In the genomic region with DNA sequence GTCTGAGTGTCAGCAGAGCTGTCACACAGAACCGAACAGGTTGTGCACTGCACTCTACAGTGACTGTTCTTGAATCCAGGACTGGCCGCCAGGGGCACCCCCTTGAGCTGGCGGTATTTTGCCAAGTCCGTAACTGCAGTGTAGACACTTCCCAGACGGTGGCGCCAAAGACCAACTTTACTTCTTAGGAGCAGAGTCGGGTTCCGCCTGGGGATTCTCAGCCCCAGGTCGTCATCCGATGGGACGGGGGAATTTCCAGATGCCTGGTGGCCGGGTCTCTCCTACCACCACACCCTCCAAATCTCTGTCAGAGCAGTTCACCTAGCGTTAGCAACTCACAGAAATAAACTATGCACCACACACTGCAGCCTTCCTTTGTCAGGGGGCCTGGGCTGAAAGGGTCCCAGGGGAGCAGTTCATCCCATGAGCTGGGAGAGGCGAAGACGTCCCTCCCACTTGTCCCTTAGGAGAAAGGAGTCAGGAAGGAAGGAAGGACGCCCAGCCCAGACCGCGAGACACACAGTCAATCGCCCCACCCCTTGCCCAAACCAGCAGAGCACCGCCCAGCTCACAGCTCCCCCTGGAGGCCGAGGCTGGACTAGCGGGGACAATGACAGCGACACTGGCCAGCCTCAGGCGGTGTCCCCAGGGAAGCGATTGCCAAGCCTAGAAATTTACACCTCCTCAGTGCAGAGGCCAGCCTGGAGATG, we compare ENCODE assay signal across 1 cellular context.
TF ChIP-seq lines count a peak whose summit lies in the region.

No MANE protein-coding gene starts in this region.

TF ChIP-seq in H1, 55 proteins besides CTCF, POLR2A, EP300 and RAD21:
- TF ChIP-seq SIN3A (conservative IDR thresholded peaks at IDR 0.05 in 1 of 2, IDR thresholded peaks at IDR 0.05 in 1 of 2; ENCODE audit: low read depth in 1 of 2, low read length in 2 of 2) = peak; percentile 50 to 71; a peak in 2 of 4 replicates
- peak; percentile 38; the same call in 1 of the 2 replicates for TF ChIP-seq SP1 (IDR thresholded peaks at IDR 0.05; ENCODE audit: low read depth, low read length)
- TF ChIP-seq BRCA1 (IDR thresholded peaks at IDR 0.05; ENCODE audit: low read depth, low read length) = no peak
- TF ChIP-seq KDM4A (IDR thresholded peaks at IDR 0.05; ENCODE audit: low read depth, low read length, severe bottlenecking) = peak; percentile 91
- TF ChIP-seq BCL11A (IDR thresholded peaks at IDR 0.05; ENCODE audit: low read depth in 2 of 2, low read length in 2 of 2) = no peak
- no peak for TF ChIP-seq NRF1 (IDR thresholded peaks at IDR 0.05; ENCODE audit: low read depth, low read length)
- TF ChIP-seq SAP30 (IDR thresholded peaks at IDR 0.05; ENCODE audit: insufficient read depth, insufficient replicate concordance, low read length) = no peak
- TF ChIP-seq TBP (IDR thresholded peaks at IDR 0.05; ENCODE audit: low read depth, low read length) = no peak; the same call in 1 of the 2 replicates
- TF ChIP-seq CBX8 (IDR thresholded peaks at IDR 0.05; ENCODE audit: borderline replicate concordance, low read depth, low read length) = no peak
- peak; percentile 46; the same call in 1 of the 2 replicates for TF ChIP-seq RBBP5 (IDR thresholded peaks at IDR 0.05; ENCODE audit: borderline replicate concordance, low read depth, low read length)
- TF ChIP-seq POLR2AphosphoS5 (IDR thresholded peaks at IDR 0.05; ENCODE audit: low read depth, low read length) = peak; percentile 61
- TF ChIP-seq TEAD4 (IDR thresholded peaks at IDR 0.05; ENCODE audit: low read depth, low read length) = peak; percentile 42; the same call in 1 of the 2 replicates
- 0 out of 2 replicates have a peak, but pooled peaks have one; percentile 36 for TF ChIP-seq PHF8 (conservative IDR thresholded peaks at IDR 0.05; ENCODE audit: low read depth, low read length)
- TF ChIP-seq, protein P1, sequence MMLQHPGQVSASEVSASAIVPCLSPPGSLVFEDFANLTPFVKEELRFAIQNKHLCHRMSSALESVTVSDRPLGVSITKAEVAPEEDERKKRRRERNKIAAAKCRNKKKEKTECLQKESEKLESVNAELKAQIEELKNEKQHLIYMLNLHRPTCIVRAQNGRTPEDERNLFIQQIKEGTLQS (IDR thresholded peaks at IDR 0.05; ENCODE audit: insufficient read depth, low read depth, low read length) = peak; percentile 6; the same call in 1 of the 2 replicates
- peak; percentile 20 for TF ChIP-seq NANOG (IDR thresholded peaks at IDR 0.05; ENCODE audit: insufficient read depth, low read depth, low read length, poor library complexity, severe bottlenecking)
- TF ChIP-seq CREB1 (IDR thresholded peaks at IDR 0.05) = peak; percentile 81
- TF ChIP-seq HDAC2 (IDR thresholded peaks at IDR 0.05; ENCODE audit: borderline replicate concordance in 1 of 2, low read depth in 2 of 2, low read length in 2 of 2) = peak in 1 of 2 experiments; percentile 75; a peak in 1 of 4 replicates
- TF ChIP-seq JUND (IDR thresholded peaks at IDR 0.05; ENCODE audit: low read length) = peak; percentile 69; the same call in 1 of the 2 replicates
- TF ChIP-seq MAFK (IDR thresholded peaks at IDR 0.05; ENCODE audit: low read depth, low read length) = no peak; the same call in 1 of the 2 replicates
- TF ChIP-seq TAF7 (optimal IDR thresholded peaks at IDR 0.05; ENCODE audit: borderline replicate concordance, low read depth, low read length) = peak; percentile 67
- peak; percentile 53; the same call in 1 of the 2 replicates for TF ChIP-seq CHD2 (IDR thresholded peaks at IDR 0.05; ENCODE audit: low read length)
- TF ChIP-seq TCF12 (IDR thresholded peaks at IDR 0.05; ENCODE audit: low read depth, low read length) = 0 out of 2 replicates have a peak, but pooled peaks have one; percentile 22
- peak; percentile 52; the same call in 1 of the 2 replicates for TF ChIP-seq TAF1 (IDR thresholded peaks at IDR 0.05; ENCODE audit: low read depth, low read length)
- TF ChIP-seq, protein P2, sequence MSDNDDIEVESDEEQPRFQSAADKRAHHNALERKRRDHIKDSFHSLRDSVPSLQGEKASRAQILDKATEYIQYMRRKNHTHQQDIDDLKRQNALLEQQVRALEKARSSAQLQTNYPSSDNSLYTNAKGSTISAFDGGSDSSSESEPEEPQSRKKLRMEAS (IDR thresholded peaks at IDR 0.05) = no peak; the same call in 1 of the 2 replicates
- TF ChIP-seq ASH2L (IDR thresholded peaks at IDR 0.05; ENCODE audit: low read length) = peak; percentile 85
- peak; percentile 26; the same call in 1 of the 2 replicates for TF ChIP-seq SP4 (IDR thresholded peaks at IDR 0.05; ENCODE audit: low read length)
- peak; percentile 26 for TF ChIP-seq CTBP2 (IDR thresholded peaks at IDR 0.05; ENCODE audit: borderline replicate concordance, insufficient read depth, insufficient read length, low read length)
- 0 out of 2 replicates have a peak, but pooled peaks have one; percentile 26 for TF ChIP-seq YY1 (IDR thresholded peaks at IDR 0.05; ENCODE audit: low read depth, low read length)
